In the genomic region with DNA sequence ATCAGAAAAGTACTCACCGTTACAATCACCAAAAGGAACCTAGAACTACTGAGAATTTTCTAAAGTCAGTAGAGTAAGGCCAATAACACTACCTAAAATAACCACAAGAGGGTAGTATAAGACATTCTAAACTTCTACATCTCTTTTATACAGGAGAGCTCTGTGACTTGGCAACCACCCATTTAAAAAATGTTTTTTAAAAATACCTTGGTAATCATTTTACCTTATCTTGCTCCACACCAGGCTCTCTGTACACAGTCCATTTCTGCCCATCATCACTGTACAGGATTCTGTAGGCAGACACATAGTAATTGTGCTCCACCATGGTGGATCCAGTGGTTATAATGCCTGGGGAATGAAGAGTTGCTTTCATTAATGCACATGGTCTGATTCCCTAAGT, we compare ENCODE assay signal across 8 cellular contexts. TPM values are rescaled to one million over a fixed set of nuclear protein-coding genes. Genes with fewer than 3 reads are reported as not detected.
A peak's percentile ranks its signal among the peaks of the same experiment; 100 is the strongest.
DNase-seq lines count a peak whose midpoint lies in the region; ATAC-seq, FAIRE-seq and TF ChIP-seq lines count a peak whose summit lies in the region.

No MANE protein-coding gene starts in this region.

- H3K4me3 ChIP-seq in kidney (ENCODE audit: low read length in 2 of 2) = no peak overlapping the region
- H3K4me3 ChIP-seq in tibial nerve = no peak overlapping the region

- no peak for TF ChIP-seq POLR2A in tibial nerve (IDR thresholded peaks at IDR 0.05)

- no peak overlapping the region for H3K9ac ChIP-seq in kidney (ENCODE audit: low read length in 2 of 2)

- H3K27ac ChIP-seq in kidney (ENCODE audit: low read depth in 2 of 2, low read length in 2 of 2) (no peak overlapping the region), tibial nerve (peak overlapping the region in 1 of 4 donors; percentile 23)

- peaks cover 4% of the 10 kb centered on the region for H3K4me1 Mint-ChIP-seq in brain

- no peaks in the 10 kb centered on the region for H3K9me3 Mint-ChIP-seq in brain

- intact Hi-C loops in kidney (cut with DNase I) = loop anchor here (5.0 kb wide), 1 partner anchor 175 kb away; no protein-coding TSS in a partner anchor

- H3K27me3 ChIP-seq in tibial nerve = no peaks in the 10 kb centered on the region

- H3K36me3 Mint-ChIP-seq in brain = peaks cover 43% of the 10 kb centered on the region

- H3K36me3 ChIP-seq in kidney (ENCODE audit: control insufficient read depth in 1 of 2, insufficient read depth in 2 of 2, low read length in 2 of 2) = no peaks in the 10 kb centered on the region
- peaks cover 0 to 34% (median 2%) of the 10 kb centered on the region in 3 donors for H3K36me3 ChIP-seq in tibial nerve

- WGBS in tibial nerve, 2 donors = 16 to 18% methylated on average over 1 of the region's 1 CpG

- peak; percentile 62 for DNase-seq in DMS53 (lab: John Stamatoyannopoulos, UW)
- DNase-seq in NCI-H460 (ENCODE audit: extremely low read depth, low read depth) = peak; percentile 47
- no peak for DNase-seq in kidney
- no peak for DNase-seq in tibial nerve (ENCODE audit: low spot score in 2 of 2)
- no peak for DNase-seq in activated CD4-positive, alpha-beta T cell treated with anti-CD3 and anti-CD28 coated beads for 1 hour

- H3K4me1 ChIP-seq in kidney (ENCODE audit: control insufficient read depth in 1 of 2, insufficient read depth in 1 of 2, low read depth in 1 of 2, low read length in 2 of 2) (no peaks in the 10 kb centered on the region), tibial nerve (peaks cover 0 to 5% (median 0%) of the 10 kb centered on the region in 4 donors)

- H3K9me3 ChIP-seq in kidney (ENCODE audit: control insufficient read depth in 1 of 2, low read length in 2 of 2) = no peaks in the 10 kb centered on the region
- no peaks in the 10 kb centered on the region for H3K9me3 ChIP-seq in tibial nerve

- H3K27me3 Mint-ChIP-seq in brain = no peaks in the 10 kb centered on the region

- TF ChIP-seq CTCF in brain (conservative IDR thresholded peaks at IDR 0.05) = peak; percentile 80 to 86
- TF ChIP-seq CTCF in kidney (IDR thresholded peaks at IDR 0.05; ENCODE audit: borderline replicate concordance, extremely low read depth, insufficient read depth) = peak; percentile 58
- TF ChIP-seq CTCF in tibial nerve (IDR thresholded peaks at IDR 0.05) = peak; percentile 58 to 83 (median 78)

- FAIRE-seq in kidney (lab: Jason Lieb, UNC) = peak; percentile 98

- ATAC-seq in GM19397 (IDR thresholded peaks at IDR 0.05; ENCODE audit: unreplicated experiment) (peak; percentile 80), HG03460 (IDR thresholded peaks at IDR 0.05; ENCODE audit: unreplicated experiment) (peak; percentile 83)

- H3K27ac Mint-ChIP-seq in brain = peak overlapping the region in 4 of 5 experiments; percentile 2 to 42 (median 23)

- TF ChIP-seq EP300 in tibial nerve (IDR thresholded peaks at IDR 0.05) = no peak

- no peak overlapping the region for H3K4me3 Mint-ChIP-seq in brain

RNA-seq across cellular contexts. Expression of gene ST3GAL6, which starts 54.4 kb away (rescaled TPM):
- total RNA-seq in NCI-H460 (2014; rRNA removed; shearing (Covaris generic)) = 1.3 TPM in 1 of 2 replicates, not detected in the other
- not detected in 2 replicates for polyA plus RNA-seq in NCI-H460 (2014; cell fraction: nucleus; rRNA removed)
- 1.7 TPM for polyA plus RNA-seq in brain (ENCODE audit: insufficient read depth, low read depth, low replicate concordance)
- 10.7 TPM for total RNA-seq in kidney
- 20.8 TPM for polyA plus RNA-seq in kidney (ENCODE audit: insufficient read depth, low read depth, low replicate concordance)
- 10 to 100 TPM in 2 of 4 donors, 1 to 10 TPM in 2; 9.2 to 54.6 (median 10.1) TPM for total RNA-seq in tibial nerve

Comparison
In these comparisons a context has a peak if more than half of its experiments do, and no peak if none do; other contexts are left out.
1. DNase-seq: peak in DMS53 (single experiment) and NCI-H460 (single experiment); none in kidney (single experiment), tibial nerve (0 of 2) and activated CD4-positive, alpha-beta T cell treated with anti-CD3 and anti-CD28 coated beads for 1 hour (single experiment).
2. Peak in every context shown above with its lines, with median percentiles within 50 percentile points of each other: CTCF ChIP-seq.